ENCODE assay signal across 9 cellular contexts in the genomic region with DNA sequence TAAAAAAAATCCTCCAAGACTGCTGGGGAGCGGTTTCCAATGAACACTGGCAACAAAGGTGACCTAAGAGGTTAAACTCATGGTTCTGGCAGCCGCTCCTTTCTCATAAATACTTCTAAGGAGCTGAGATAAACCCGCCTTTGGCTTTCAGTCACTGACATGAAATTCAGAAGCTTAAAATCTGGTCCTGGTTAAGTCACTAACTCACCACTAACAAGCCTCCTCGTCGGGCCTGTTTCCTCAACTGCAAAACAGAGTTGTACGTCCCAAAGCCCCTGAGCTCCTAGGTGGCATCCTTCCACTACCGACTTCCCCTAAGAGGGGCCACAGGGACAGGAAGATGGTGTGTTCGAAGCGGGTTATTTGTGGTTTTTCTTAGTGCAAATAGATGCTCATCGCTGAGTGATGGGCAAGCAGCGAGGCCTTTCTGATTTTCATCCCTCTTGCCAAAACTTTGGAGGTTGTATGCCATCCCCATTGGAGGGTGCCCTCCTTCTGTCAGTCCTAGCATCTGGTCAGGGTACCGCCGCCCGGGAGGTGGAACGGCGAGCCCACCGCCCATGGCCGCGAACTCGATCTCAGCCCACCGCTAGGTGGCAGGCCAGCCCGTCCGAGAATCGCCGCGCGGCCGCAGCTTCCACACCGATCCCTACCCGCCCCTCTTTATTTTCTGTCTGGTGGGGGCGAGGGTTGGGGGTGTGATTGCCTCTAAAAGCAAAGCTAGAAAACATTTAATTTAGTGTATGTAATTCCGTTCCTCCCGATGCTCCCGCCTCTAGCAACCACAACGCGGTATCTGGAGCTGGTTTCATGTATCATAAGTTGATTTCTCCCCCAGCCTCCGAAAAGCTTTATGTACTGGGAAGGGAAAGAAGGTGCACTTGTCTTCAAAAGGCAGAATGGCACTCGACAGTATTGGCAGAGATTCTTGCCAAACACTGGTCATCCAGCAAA. TPM values are rescaled to one million over a fixed set of nuclear protein-coding genes. Genes with fewer than 3 reads are reported as not detected.
A peak's percentile ranks its signal among the peaks of the same experiment; 100 is the strongest.
DNase-seq lines count a peak whose midpoint lies in the region; ATAC-seq and TF ChIP-seq lines count a peak whose summit lies in the region.
"Had no signal": no experiment of that assay in that cellular context is flagged by ENCODE, and none has a peak within 500 bp of the region (broad histone marks: within the 10 kb centered on the region; RNA-seq: fewer than 3 reads in every experiment).

No MANE protein-coding gene starts in this region.

- H3K4me1 Mint-ChIP-seq in activated CD4-positive, alpha-beta memory T cell treated with anti-CD3 and anti-CD28 coated beads, Interleukin-2, amount 10 ng/mL, durations not matched to agents 7 days and 5 days, result peaks cover 51% of the 10 kb centered on the region

- intact Hi-C loops in lower lobe of right lung (cut with DNase I), result no loop called here

- DNase-seq in NCI-H146 (lab: John Stamatoyannopoulos, UW) (peak; percentile 11), NCI-H146 treated with DMSO at 0.1 percent for 48 hours (lab: John Stamatoyannopoulos, UW; ENCODE audit: unreplicated experiment) (no peak), NCI-H226 (peak; percentile 39), lower lobe of right lung (peak; percentile 83)
- DNase-seq in activated CD4-positive, alpha-beta memory T cell treated with anti-CD3 and anti-CD28 coated beads, Interleukin-2, amount 10 ng/mL, durations not matched to agents 7 days and 5 days, result peak; percentile 74
- peak; percentile 61 to 78 for DNase-seq in stimulated activated CD4-positive, alpha-beta T cell treated with anti-CD3 and anti-CD28 coated beads, Interleukin-2, amount 100 ng/mL, for 48 hours

- H3K4me3 ChIP-seq in ectodermal cell (ENCODE audit: insufficient read depth, low read depth, low read length), result peak overlapping the region; percentile 56
- peak overlapping the region; percentile 69 for H3K4me3 ChIP-seq in lower lobe of right lung

- H3K9me3 ChIP-seq in ectodermal cell (ENCODE audit: control insufficient read depth, low read length) (no peaks in the 10 kb centered on the region), lower lobe of right lung (no peaks in the 10 kb centered on the region)

- H3K4me1 ChIP-seq in ectodermal cell (ENCODE audit: control insufficient read depth, insufficient read depth, low read length) (peaks cover 17% of the 10 kb centered on the region), lower lobe of right lung (peaks cover 55% of the 10 kb centered on the region)

- H3K27me3 Mint-ChIP-seq in activated CD4-positive, alpha-beta memory T cell treated with anti-CD3 and anti-CD28 coated beads, Interleukin-2, amount 10 ng/mL, durations not matched to agents 7 days and 5 days, result peaks cover 3% of the 10 kb centered on the region

- CTCF ChIA-PET in activated CD4-positive, alpha-beta memory T cell treated with anti-CD3 and anti-CD28 coated beads, Interleukin-2, amount 10 ng/mL, durations not matched to agents 7 days and 5 days (lab: Charles Lee), result interaction anchor here (0.6 to 6.6 kb wide), 180 partner anchors 9 to 1655 kb away, joined by 3 to 493 read pairs (median 4); a partner anchor contains a TSS

- no peaks in the 10 kb centered on the region for H3K9me3 Mint-ChIP-seq in activated CD4-positive, alpha-beta memory T cell treated with anti-CD3 and anti-CD28 coated beads, Interleukin-2, amount 10 ng/mL, durations not matched to agents 7 days and 5 days

- peak; percentile 25 to 33 for ATAC-seq in lower lobe of right lung
- no peak for ATAC-seq in GM18868 (IDR thresholded peaks at IDR 0.05; ENCODE audit: unreplicated experiment)

- TF ChIP-seq CTCF in lower lobe of right lung (IDR thresholded peaks at IDR 0.05), result peak; percentile 94

- H3K4me3 Mint-ChIP-seq in activated CD4-positive, alpha-beta memory T cell treated with anti-CD3 and anti-CD28 coated beads, Interleukin-2, amount 10 ng/mL, durations not matched to agents 7 days and 5 days, result peak overlapping the region; percentile 89

- H3K36me3 Mint-ChIP-seq in activated CD4-positive, alpha-beta memory T cell treated with anti-CD3 and anti-CD28 coated beads, Interleukin-2, amount 10 ng/mL, durations not matched to agents 7 days and 5 days (ENCODE audit: low read depth), result peaks cover 20% of the 10 kb centered on the region

- H3K27ac ChIP-seq in ectodermal cell (ENCODE audit: insufficient read depth, low read depth, low read length, poor library complexity, severe bottlenecking), result no peak overlapping the region
- peak overlapping the region; percentile 99 for H3K27ac ChIP-seq in lower lobe of right lung

- 10 to 12% methylated on average over 36 to 38 of the region's 38 CpGs for WGBS in ectodermal cell, 2 experiments

- H3K36me3 ChIP-seq in ectodermal cell (ENCODE audit: control insufficient read depth, insufficient read depth, low read length) (no peaks in the 10 kb centered on the region), lower lobe of right lung (no peaks in the 10 kb centered on the region)

- H3K27me3 ChIP-seq in ectodermal cell (ENCODE audit: control insufficient read depth, insufficient read depth, low read length, poor library complexity, severe bottlenecking), result peaks cover 20% of the 10 kb centered on the region
- H3K27me3 ChIP-seq in lower lobe of right lung (ENCODE audit: low read depth), result no peaks in the 10 kb centered on the region

- H3K27ac Mint-ChIP-seq in activated CD4-positive, alpha-beta memory T cell treated with anti-CD3 and anti-CD28 coated beads, Interleukin-2, amount 10 ng/mL, durations not matched to agents 7 days and 5 days, result peak overlapping the region; percentile 99

- POLR2A ChIA-PET in activated CD4-positive, alpha-beta memory T cell treated with anti-CD3 and anti-CD28 coated beads, Interleukin-2, amount 10 ng/mL, durations not matched to agents 7 days and 5 days (lab: Charles Lee), result interaction anchor here (0.6 to 4.5 kb wide), 26 partner anchors 9 to 1700 kb away, joined by 3 to 57 read pairs (median 4); a partner anchor contains a TSS

RNA-seq across cellular contexts. Expression of a gene that starts 4.5 kb away (rescaled TPM):
- 10 to 100 TPM; 30.4 to 33.4 TPM for total RNA-seq in activated CD4-positive, alpha-beta memory T cell treated with anti-CD3 and anti-CD28 coated beads, Interleukin-2, amount 10 ng/mL, durations not matched to agents 7 days and 5 days
- polyA plus RNA-seq in ectodermal cell (2013, experiment 1 of 4), result 41.2 TPM
- 42.6 TPM for polyA plus RNA-seq in ectodermal cell (2013, experiment 2 of 4)
- 27.9 TPM for polyA plus RNA-seq in ectodermal cell (2013, experiment 3 of 4)
- polyA plus RNA-seq in ectodermal cell (2013, experiment 4 of 4), result 32.5 TPM
- 123 TPM for total RNA-seq in lower lobe of right lung

RNA-seq across cellular contexts. Expression of a gene that starts 38.4 kb away (rescaled TPM):
- total RNA-seq in activated CD4-positive, alpha-beta memory T cell treated with anti-CD3 and anti-CD28 coated beads, Interleukin-2, amount 10 ng/mL, durations not matched to agents 7 days and 5 days, result not detected
- not detected for polyA plus RNA-seq in ectodermal cell (2013, experiment 1 of 4)
- polyA plus RNA-seq in ectodermal cell (2013, experiment 2 of 4), result not detected
- polyA plus RNA-seq in ectodermal cell (2013, experiment 3 of 4), result not detected
- not detected for polyA plus RNA-seq in ectodermal cell (2013, experiment 4 of 4)
- total RNA-seq in lower lobe of right lung, result not detected
- total RNA-seq: subcutaneous adipose tissue had no signal
